Comparison of ENCODE assay signal across 15 cellular contexts in genomic region chr15:89751748-89752147, GRCh38. TPM values are rescaled to one million over a fixed set of nuclear protein-coding genes. Genes with fewer than 3 reads are reported as not detected.
A peak's percentile ranks its signal among the peaks of the same experiment; 100 is the strongest.
DNase-seq lines count a peak whose midpoint lies in the region; ATAC-seq and TF ChIP-seq lines count a peak whose summit lies in the region.
"Had no signal": no experiment of that assay in that cellular context is flagged by ENCODE, and none has a peak within 500 bp of the region (broad histone marks: within the 10 kb centered on the region; RNA-seq: fewer than 3 reads in every experiment).

No MANE protein-coding gene starts in this region.

- no peak for TF ChIP-seq POLR2A in thyroid gland (IDR thresholded peaks at IDR 0.05)

- no TSS peak for BruUV-seq in Panc1 (replicated peaks; lab: Mats Ljungman, UMichigan)

- TF ChIP-seq CTCF in Panc1 (IDR thresholded peaks at IDR 0.05) (no peak), left lung (IDR thresholded peaks at IDR 0.05) (no peak), thyroid gland (IDR thresholded peaks at IDR 0.05) (no peak)

- WGBS in thyroid gland, 2 donors, result 58 to 64% methylated on average over 5 of the region's 5 CpGs

- CTCF ChIA-PET in Panc1 (lab: Charles Lee), result interaction anchor here (0.7 kb wide), 1 partner anchor 137 kb away, joined by 3 read pairs; no protein-coding TSS in a partner anchor

- H3K4me3 Mint-ChIP-seq in activated T-cell treated with anti-CD3 and anti-CD28 coated beads, Interleukin-2, amount 50 U/mL, for 72 hours, result peak overlapping the region; percentile 31 to 56

- ATAC-seq in activated T-cell treated with anti-CD3 and anti-CD28 coated beads, Interleukin-2, amount 50 U/mL, for 72 hours (replicated peaks in 1 of 2), result no peak
- ATAC-seq in Panc1 (no peak), left lung (peak; percentile 12), GM18511 (IDR thresholded peaks at IDR 0.05; ENCODE audit: unreplicated experiment) (no peak), GM21367 (IDR thresholded peaks at IDR 0.05; ENCODE audit: unreplicated experiment) (no peak)

- H3K9me3 Mint-ChIP-seq in activated T-cell treated with anti-CD3 and anti-CD28 coated beads, Interleukin-2, amount 50 U/mL, for 72 hours, result no peaks in the 10 kb centered on the region
- H3K9me3 Mint-ChIP-seq: H9 had no signal

- DNase-seq in activated T-cell treated with anti-CD3 and anti-CD28 coated beads, Interleukin-2, amount 50 U/mL, for 72 hours, result no peak
- no peak for DNase-seq in activated T-cell treated with anti-CD3 and anti-CD28 coated beads, Interleukin-2, amount 50 U/mL, for 1 hour
- DNase-seq in Panc1 (ENCODE audit: low read depth, low spot score) (no peak), left lung (peak in 1 of 2 donors; percentile 67), thyroid gland (peak; percentile 79 to 85), activated gamma-delta T cell (lab: John Stamatoyannopoulos, UW) (no peak)
- DNase-seq: BE2C, brain microvascular endothelial cell, H9, NCI-H2107 had no signal

- no peaks in the 10 kb centered on the region for H3K9me3 ChIP-seq in Panc1 (ENCODE audit: control insufficient read depth, insufficient read depth, low read depth, low read length)
- H3K9me3 ChIP-seq in left lung, result no peaks in the 10 kb centered on the region
- H3K9me3 ChIP-seq in thyroid gland, result no peaks in the 10 kb centered on the region
- H3K9me3 ChIP-seq: BE2C, Peyer's patch, right lobe of liver, upper lobe of left lung had no signal

- H3K36me3 ChIP-seq in Panc1 (ENCODE audit: control insufficient read depth, insufficient read depth, low read length) (no peaks in the 10 kb centered on the region), left lung (no peaks in the 10 kb centered on the region), thyroid gland (no peaks in the 10 kb centered on the region)
- H3K36me3 ChIP-seq: BE2C, brain microvascular endothelial cell, Peyer's patch, right lobe of liver, upper lobe of left lung had no signal

- intact Hi-C loops in Panc1 (cut with micrococcal nuclease; ENCODE audit: unreplicated experiment), result no loop called here
- intact Hi-C loops in left lung (cut with DNase I), result no loop called here
- intact Hi-C loops in thyroid gland (cut with DNase I), result no loop called here

- H3K27ac Mint-ChIP-seq in activated T-cell treated with anti-CD3 and anti-CD28 coated beads, Interleukin-2, amount 50 U/mL, for 72 hours, result no peak overlapping the region
- H3K27ac Mint-ChIP-seq: H9 had no signal

- H3K4me3 ChIP-seq in Panc1 (ENCODE audit: low read depth in 2 of 2, low read length in 2 of 2), result no peak overlapping the region
- H3K4me3 ChIP-seq in left lung, result no peak overlapping the region
- H3K4me3 ChIP-seq in thyroid gland (replicated peaks in 1 of 3), result no peak overlapping the region

- H3K4me1 Mint-ChIP-seq in activated T-cell treated with anti-CD3 and anti-CD28 coated beads, Interleukin-2, amount 50 U/mL, for 72 hours (ENCODE audit: low read depth), result peaks cover 6% of the 10 kb centered on the region

- H3K27me3 Mint-ChIP-seq in activated T-cell treated with anti-CD3 and anti-CD28 coated beads, Interleukin-2, amount 50 U/mL, for 72 hours (ENCODE audit: low read depth), result peaks cover 35% of the 10 kb centered on the region

- peaks cover 19% of the 10 kb centered on the region for H3K4me1 ChIP-seq in Panc1 (ENCODE audit: control insufficient read depth, insufficient read depth, low read length)
- H3K4me1 ChIP-seq in left lung, result peaks cover 4 to 17% of the 10 kb centered on the region in 2 donors
- peaks cover 0 to 31% of the 10 kb centered on the region in 2 donors for H3K4me1 ChIP-seq in thyroid gland
- H3K4me1 ChIP-seq: BE2C had no signal

- no peaks in the 10 kb centered on the region for H3K36me3 Mint-ChIP-seq in activated T-cell treated with anti-CD3 and anti-CD28 coated beads, Interleukin-2, amount 50 U/mL, for 72 hours (ENCODE audit: insufficient read depth in 2 of 2)

- H3K27ac ChIP-seq in Panc1 (ENCODE audit: low read length), result peak overlapping the region; percentile 46; the same call in 1 of the 2 replicates
- no peak overlapping the region for H3K27ac ChIP-seq in left lung
- peak overlapping the region in 1 of 3 donors; percentile 12 for H3K27ac ChIP-seq in thyroid gland
- H3K27ac ChIP-seq: brain microvascular endothelial cell had no signal

- no peaks in the 10 kb centered on the region for H3K27me3 ChIP-seq in Panc1 (ENCODE audit: control insufficient read depth, insufficient read depth, low read length)
- H3K27me3 ChIP-seq in left lung, result peaks cover 10 to 55% of the 10 kb centered on the region in 2 donors
- no peaks in the 10 kb centered on the region for H3K27me3 ChIP-seq in thyroid gland
- H3K27me3 ChIP-seq: BE2C, Peyer's patch, right lobe of liver had no signal

- POLR2A ChIA-PET in Panc1 (lab: Charles Lee), result interaction anchor here (0.5 to 0.6 kb wide), 2 partner anchors 10 to 120 kb away, joined by 4 to 5 read pairs; no protein-coding TSS in a partner anchor

- in situ Hi-C loops in Panc1 (cut with HindIII; ENCODE audit: low pct_unique_long_range_greater_than_20kb, low sequenced_read_pairs), result loop anchor here (10.0 kb wide), 1 partner anchor 123 kb away; no protein-coding TSS in a partner anchor

RNA-seq across cellular contexts. Expression of gene MESP1, which starts 0.7 kb away (rescaled TPM):
- 1 to 10 TPM; 2.4 to 4.5 TPM for total RNA-seq in activated T-cell treated with anti-CD3 and anti-CD28 coated beads, Interleukin-2, amount 50 U/mL, for 72 hours
- 6.4 TPM for total RNA-seq in Panc1 (2021; ENCODE audit: unreplicated experiment)
- polyA plus RNA-seq in Panc1 (2012; ENCODE audit: insufficient read length), result 6.5 TPM
- total RNA-seq in left lung, result 1 to 10 TPM; 3.0 to 4.2 TPM
- total RNA-seq in thyroid gland, result 1 to 10 TPM in 3 of 4 donors, not detected in 1; 1.9 to 2.6 (median 2.1) TPM
- total RNA-seq: H9 had no signal

RNA-seq across cellular contexts. Expression of gene MESP2, which starts 24.4 kb away (rescaled TPM):
- not detected for total RNA-seq in activated T-cell treated with anti-CD3 and anti-CD28 coated beads, Interleukin-2, amount 50 U/mL, for 72 hours
- 1.1 TPM for total RNA-seq in Panc1 (2021; ENCODE audit: unreplicated experiment)
- polyA plus RNA-seq in Panc1 (2012; ENCODE audit: insufficient read length), result 2.0 TPM
- under 1 TPM in 1 of 2 donors, not detected in 1; 0.35 TPM for total RNA-seq in left lung
- under 1 TPM in 2 of 4 donors, not detected in 2; 0.34 to 0.67 TPM for total RNA-seq in thyroid gland
- total RNA-seq: Peyer's patch had no signal

Comparison
In these comparisons a context has a peak if more than half of its experiments do, and no peak if none do; other contexts are left out.
1. DNase-seq: peak in thyroid gland (2 of 2); none in activated T-cell treated with anti-CD3 and anti-CD28 coated beads, Interleukin-2, amount 50 U/mL, for 72 hours (0 of 2), activated T-cell treated with anti-CD3 and anti-CD28 coated beads, Interleukin-2, amount 50 U/mL, for 1 hour (single experiment), Panc1 (single experiment) and activated gamma-delta T cell (single experiment).